ENCODE assay signal across 8 cellular contexts in the genomic region with DNA sequence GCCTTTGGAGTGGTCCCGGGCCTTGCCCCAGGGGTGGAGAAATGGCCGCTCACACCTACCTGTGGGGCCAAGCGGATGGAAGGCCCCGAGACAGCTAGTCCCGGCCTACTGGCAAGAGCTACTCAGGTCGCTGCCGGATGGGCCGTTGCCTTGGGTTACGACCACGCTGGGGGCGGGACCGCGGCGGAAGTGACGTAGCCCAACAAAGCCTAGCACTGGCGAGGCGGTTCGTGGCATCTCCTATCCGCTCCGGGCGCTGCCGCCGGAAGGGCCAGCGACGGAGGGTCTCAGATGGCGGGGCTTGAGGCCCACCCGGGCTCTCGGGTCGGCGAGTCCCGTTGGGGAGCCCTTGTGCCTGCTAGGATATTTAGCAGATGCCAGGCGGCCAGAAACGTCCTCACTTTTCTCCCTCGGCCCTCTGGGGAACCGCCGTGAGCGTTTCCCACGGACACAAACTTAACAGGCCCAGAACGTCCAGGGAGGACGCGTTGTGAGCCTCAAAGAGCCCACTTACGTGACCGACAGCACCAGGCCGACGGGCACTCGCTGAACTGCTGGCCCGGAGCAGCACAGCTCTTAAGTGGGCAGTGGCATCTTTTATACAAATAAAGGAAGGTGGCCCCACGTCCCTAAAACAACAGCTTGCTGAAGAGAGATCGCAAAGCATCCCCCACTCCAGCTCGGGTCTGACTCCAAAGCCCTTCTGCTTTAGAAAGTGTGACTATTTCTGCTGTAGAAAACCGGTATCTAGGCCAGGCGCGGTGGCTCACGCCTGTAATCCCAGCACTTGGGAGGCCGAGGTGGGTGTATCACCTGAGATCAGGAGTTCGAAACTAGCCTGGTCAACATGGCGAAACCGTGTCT. TPM values are rescaled to one million over a fixed set of nuclear protein-coding genes. Genes with fewer than 3 reads are reported as not detected.
DNase-seq lines count a peak whose midpoint lies in the region; ATAC-seq, FAIRE-seq and TF ChIP-seq lines count a peak whose summit lies in the region.

A gene with protein sequence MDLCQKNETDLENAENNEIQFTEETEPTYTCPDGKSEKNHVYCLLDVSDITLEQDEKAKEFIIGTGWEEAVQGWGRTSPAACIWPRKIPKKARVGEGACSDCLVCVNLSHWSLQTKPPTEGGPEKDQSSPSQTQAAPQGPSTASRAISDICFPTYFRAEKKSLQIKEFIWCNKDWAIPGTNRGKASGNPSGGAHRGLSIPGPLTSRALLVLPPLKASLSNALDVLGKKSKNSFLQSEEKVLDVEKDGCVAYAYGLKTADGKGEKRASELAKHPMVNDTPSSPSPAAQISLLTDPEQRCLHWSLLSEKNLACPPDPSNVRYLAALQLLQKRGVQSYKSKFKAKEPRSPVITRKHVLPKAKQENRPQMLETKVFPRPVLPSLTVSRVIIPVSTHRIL (minus strand): TSS at position 162 of the 864 bp plus-strand sequence. CDS start 13,283 bp downstream, outside the sequence.

- no peaks in the 10 kb centered on the region for H3K79me2 ChIP-seq in keratinocyte (ENCODE audit: control insufficient read depth, insufficient read depth, low read length)

- no peaks in the 10 kb centered on the region for H3K36me3 ChIP-seq in keratinocyte (ENCODE audit: control insufficient read depth in 2 of 2, extremely low read depth in 1 of 2, insufficient read depth in 2 of 2, low read length in 2 of 2)

- peak within 1 kb of the TSS; percentile 90 for H3K9ac ChIP-seq in keratinocyte (ENCODE audit: control insufficient read depth, extremely low read depth, insufficient read depth, low read length)

- H4K20me1 ChIP-seq in keratinocyte (ENCODE audit: control insufficient read depth, extremely low read depth, insufficient read depth, low read length) = no peaks in the 10 kb centered on the region

- H3K4me2 ChIP-seq in keratinocyte (ENCODE audit: control insufficient read depth, extremely low read depth, insufficient read depth, low read depth, low read length) = peak within 1 kb of the TSS; percentile 96

- no peaks in the 10 kb centered on the region for H3K9me3 ChIP-seq in keratinocyte (ENCODE audit: control insufficient read depth, low read depth, low read length)

- dilution Hi-C loops in keratinocyte (cut with MboI; ENCODE audit: extremely low pct_ligation_motif_present, low sequenced_read_pairs) = no loop called here

- H3K4me1 ChIP-seq in keratinocyte (ENCODE audit: control insufficient read depth, extremely low read depth, insufficient read depth, low read length) = peaks cover 9% of the 10 kb centered on the region

- peak within 1 kb of the TSS; percentile 60 to 95 (median 85) for H3K4me3 ChIP-seq in keratinocyte (ENCODE audit: control insufficient read depth in 2 of 3, extremely low read depth in 1 of 3, insufficient read depth in 2 of 3, low read depth in 1 of 3, low read length in 3 of 3)

- ATAC-seq in GM19035 (IDR thresholded peaks at IDR 0.05; ENCODE audit: unreplicated experiment) = peak; percentile 95
- peak; percentile 95 for ATAC-seq in HG03280 (IDR thresholded peaks at IDR 0.05; ENCODE audit: unreplicated experiment)

- H2AFZ ChIP-seq in keratinocyte (ENCODE audit: control insufficient read depth, low read length) = peak within 1 kb of the TSS; percentile 88

- TF ChIP-seq CTCF in keratinocyte (optimal IDR thresholded peaks at IDR 0.05 in 1 of 3, IDR thresholded peaks at IDR 0.05 in 1 of 3, conservative IDR thresholded peaks at IDR 0.05 in 1 of 3; ENCODE audit: extremely low read depth in 1 of 3, insufficient read depth in 2 of 3, low read length in 3 of 3) = no peak

- H3K27ac ChIP-seq in keratinocyte (ENCODE audit: control insufficient read depth, insufficient read depth, low read length) = peak within 1 kb of the TSS; percentile 90

- FAIRE-seq in keratinocyte (lab: Jason Lieb, UNC) = peak; percentile 32

- no peaks in the 10 kb centered on the region for H3K9me1 ChIP-seq in keratinocyte (ENCODE audit: control insufficient read depth, extremely low read depth, insufficient read depth, low read length)

- H3K27me3 ChIP-seq in keratinocyte (ENCODE audit: control insufficient read depth, extremely low read depth, insufficient read depth, low read length) = no peaks in the 10 kb centered on the region

- DNase-seq in AG20443 (ENCODE audit: low spot score) (peak; percentile 98), NCI-H345 (lab: John Stamatoyannopoulos, UW) (peak; percentile 95), cerebellar cortex (ENCODE audit: low spot score) (peak; percentile 98), keratinocyte (ENCODE audit: low read depth, low spot score) (no peak)
- peak; percentile 91 for DNase-seq in activated CD4-positive, CD25-positive, alpha-beta regulatory T cell treated with anti-CD3 and anti-CD28 coated beads, Interleukin-2, amount 50 U/mL, for 16 hours (ENCODE audit: low read depth, low spot score)
- DNase-seq in stimulated activated CD4-positive, alpha-beta T cell treated with anti-CD3 and anti-CD28 coated beads, Interleukin-12 subunit alpha, Interleukin-12 subunit beta, amount 100 ng/mL, for 4 hours = peak; percentile 96

RNA-seq across cellular contexts. Expression of the gene that starts here (rescaled TPM):
- 0.18 to 0.80 TPM (median 0.30 TPM) in 3 replicates for polyA plus RNA-seq in keratinocyte
- polyA plus RNA-seq in keratinocyte (2011; ENCODE audit: low read depth) = 0.65 TPM
- polyA plus RNA-seq in keratinocyte (2011; cell fraction: cytosol; rRNA removed) = 0.38 and 0.56 TPM in 2 replicates
- polyA plus RNA-seq in keratinocyte (2011; cell fraction: nucleus; rRNA removed) = 1.7 TPM in 2 replicates
- 0.18 and 0.44 TPM in 2 replicates for polyA plus RNA-seq in keratinocyte (2012; ENCODE audit: low replicate concordance)
- polyA minus RNA-seq in keratinocyte = 0.35 to 0.66 TPM in 2 of 3 replicates, not detected in the other
- polyA minus RNA-seq in keratinocyte (2011; cell fraction: cytosol; rRNA and poly(A)+ RNA removed) = not detected
- polyA minus RNA-seq in keratinocyte (2011; cell fraction: nucleus; rRNA and poly(A)+ RNA removed) = 1.2 TPM in 1 of 2 replicates, not detected in the other
